ENCODE assay signal across 36 cellular contexts in genomic region chr7:139941866-139942265, GRCh38.
"Had no signal": no experiment of that assay in that cellular context is flagged by ENCODE, and none has a peak within 500 bp of the region (broad histone marks: within the 10 kb centered on the region; RNA-seq: fewer than 3 reads in every experiment).

No MANE protein-coding gene starts in this region.

- DNase-seq: activated CD4-positive, alpha-beta memory T cell treated with anti-CD3 and anti-CD28 coated beads, Interleukin-2, amount 10 ng/mL, durations not matched to agents 7 days and 5 days; activated CD4-positive, alpha-beta T cell treated with anti-CD3 and anti-CD28 coated beads for 1 hour; activated CD4-positive, alpha-beta T cell treated with anti-CD3 and anti-CD28 coated beads for 36 hours; activated CD4-positive, alpha-beta T cell treated with anti-CD3 and anti-CD28 coated beads for 48 hours; activated CD4-positive, alpha-beta T cell treated with anti-CD3 and anti-CD28 coated beads, Interleukin-2, amount 10 ng/mL, durations not matched to agents 7 days and 5 days; activated CD4-positive, alpha-beta T cell treated with anti-CD3 and anti-CD28 coated beads, Interleukin-2, amount 50 U/mL, for 48 hours; activated CD4-positive, CD25-positive, alpha-beta regulatory T cell; activated CD8-positive, alpha-beta memory T cell treated with anti-CD3 and anti-CD28 coated beads for 24 hours; activated CD8-positive, alpha-beta memory T cell treated with anti-CD3 and anti-CD28 coated beads, Interleukin-2, amount 10 ng/mL, durations not matched to agents 7 days and 5 days; activated CD8-positive, alpha-beta memory T cell treated with anti-CD3 and anti-CD28 coated beads, Interleukin-2, amount 50 U/mL, for 48 hours; activated CD8-positive, alpha-beta T cell treated with anti-CD3 and anti-CD28 coated beads, Interleukin-2, amount 10 ng/mL, durations not matched to agents 7 days and 5 days; activated effector memory CD4-positive, alpha-beta T cell treated with Interleukin-2 at 50 U/mL for 16 hours; activated gamma-delta T cell; activated naive CD4-positive, alpha-beta T cell treated with anti-CD3 and anti-CD28 coated beads, Interleukin-2, amount 10 ng/mL, durations not matched to agents 7 days and 5 days; activated naive CD4-positive, alpha-beta T cell treated with Interleukin-2 at 50 U/mL for 16 hours; activated naive CD8-positive, alpha-beta T cell treated with anti-CD3 and anti-CD28 coated beads, Interleukin-2, amount 10 ng/mL, durations not matched to agents 7 days and 5 days; activated naive CD8-positive, alpha-beta T cell treated with anti-CD3 and anti-CD28 coated beads, Interleukin-2, amount 50 U/mL, for 24 hours; activated T-cell treated with anti-CD3 and anti-CD28 coated beads, Interleukin-2, amount 50 U/mL, for 24 hours; activated T-cell treated with anti-CD3 and anti-CD28 coated beads, Interleukin-2, amount 50 U/mL, for 48 hours; amygdala; anterior cingulate cortex; caudate nucleus; T-helper 1 cell; T-helper 2 cell; T-helper 9 cell had no signal

- ATAC-seq: activated CD4-positive, alpha-beta T cell treated with anti-CD3 and anti-CD28 coated beads for 36 hours; activated CD4-positive, CD25-positive, alpha-beta regulatory T cell treated with anti-CD3 and anti-CD28 coated beads, Interleukin-2, amount 50 U/mL, for 24 hours; activated CD8-positive, alpha-beta memory T cell treated with anti-CD3 and anti-CD28 coated beads, Interleukin-2, amount 10 ng/mL, durations not matched to agents 7 days and 5 days; activated CD8-positive, alpha-beta T cell treated with anti-CD3 and anti-CD28 coated beads, Interleukin-2, amount 10 ng/mL, durations not matched to agents 7 days and 5 days; activated naive CD8-positive, alpha-beta T cell treated with anti-CD3 and anti-CD28 coated beads, Interleukin-2, amount 50 U/mL, for 24 hours had no signal

- H3K4me3 ChIP-seq: ascending aorta, cardiac muscle cell had no signal

- H3K4me3 Mint-ChIP-seq: activated CD4-positive, alpha-beta memory T cell treated with anti-CD3 and anti-CD28 coated beads, Interleukin-2, amount 10 ng/mL, durations not matched to agents 7 days and 5 days; activated CD4-positive, alpha-beta T cell treated with anti-CD3 and anti-CD28 coated beads for 36 hours; activated CD4-positive, alpha-beta T cell treated with anti-CD3 and anti-CD28 coated beads, Interleukin-2, amount 10 ng/mL, durations not matched to agents 7 days and 5 days; activated CD8-positive, alpha-beta memory T cell treated with anti-CD3 and anti-CD28 coated beads, Interleukin-2, amount 10 ng/mL, durations not matched to agents 7 days and 5 days; activated CD8-positive, alpha-beta T cell treated with anti-CD3 and anti-CD28 coated beads, Interleukin-2, amount 10 ng/mL, durations not matched to agents 7 days and 5 days; activated naive CD4-positive, alpha-beta T cell treated with anti-CD3 and anti-CD28 coated beads, Interleukin-2, amount 10 ng/mL, durations not matched to agents 7 days and 5 days; activated naive CD4-positive, alpha-beta T cell treated with anti-CD3 and anti-CD28 coated beads, Interleukin-2, amount 50 U/mL, for 24 hours; activated naive CD8-positive, alpha-beta T cell; activated naive CD8-positive, alpha-beta T cell treated with anti-CD3 and anti-CD28 coated beads, Interleukin-2, amount 10 ng/mL, durations not matched to agents 7 days and 5 days; activated naive CD8-positive, alpha-beta T cell treated with anti-CD3 and anti-CD28 coated beads, Interleukin-2, amount 50 U/mL, for 24 hours; activated T-cell treated with anti-CD3 and anti-CD28 coated beads, Interleukin-2, amount 50 U/mL, for 24 hours; brain; T-helper 1 cell treated with Interleukin-12 subunit alpha and Interleukin-12 subunit beta and Interleukin-4 antibody, amounts not matched to agents 30 μg/mL and 1 μg/mL, for 36 hours; T-helper 2 cell treated with Interferon-gamma antibody and Interleukin-4, amounts not matched to agents 5 μg/mL and 100 μg/mL, for 36 hours had no signal

- FAIRE-seq: TTC549 had no signal

- H3K4me1 Mint-ChIP-seq: activated naive CD4-positive, alpha-beta T cell treated with anti-CD3 and anti-CD28 coated beads, Interleukin-2, amount 50 U/mL, for 24 hours had no signal

- H3K27ac Mint-ChIP-seq: activated CD4-positive, alpha-beta memory T cell treated with anti-CD3 and anti-CD28 coated beads, Interleukin-2, amount 10 ng/mL, durations not matched to agents 7 days and 5 days; activated CD4-positive, alpha-beta T cell treated with anti-CD3 and anti-CD28 coated beads for 36 hours; activated CD8-positive, alpha-beta memory T cell treated with anti-CD3 and anti-CD28 coated beads, Interleukin-2, amount 10 ng/mL, durations not matched to agents 7 days and 5 days; activated CD8-positive, alpha-beta T cell treated with anti-CD3 and anti-CD28 coated beads, Interleukin-2, amount 10 ng/mL, durations not matched to agents 7 days and 5 days; activated naive CD4-positive, alpha-beta T cell treated with anti-CD3 and anti-CD28 coated beads, Interleukin-2, amount 10 ng/mL, durations not matched to agents 7 days and 5 days; activated naive CD4-positive, alpha-beta T cell treated with anti-CD3 and anti-CD28 coated beads, Interleukin-2, amount 50 U/mL, for 24 hours; activated naive CD8-positive, alpha-beta T cell; activated naive CD8-positive, alpha-beta T cell treated with anti-CD3 and anti-CD28 coated beads, Interleukin-2, amount 10 ng/mL, durations not matched to agents 7 days and 5 days; activated naive CD8-positive, alpha-beta T cell treated with anti-CD3 and anti-CD28 coated beads, Interleukin-2, amount 50 U/mL, for 24 hours; activated T-cell treated with anti-CD3 and anti-CD28 coated beads, Interleukin-2, amount 50 U/mL, for 24 hours; activated T-helper 2 cell treated with anti-CD3 and anti-CD28 coated beads, Interferon-gamma antibody, Interleukin-2, Interleukin-4, amounts not matched to agents 10 μg/mL and 5 μg/mL and 100 μg/mL, durations not matched to agents 14 hours and 24 hours and 36 hours; T-helper 1 cell treated with Interleukin-12 subunit alpha and Interleukin-12 subunit beta and Interleukin-4 antibody, amounts not matched to agents 30 μg/mL and 1 μg/mL, for 36 hours; T-helper 2 cell treated with Interferon-gamma antibody and Interleukin-4, amounts not matched to agents 5 μg/mL and 100 μg/mL, for 36 hours had no signal

- H3K27ac ChIP-seq: ascending aorta, cardiac muscle cell, VCaP had no signal

- H3K4me1 ChIP-seq: ascending aorta had no signal

- H3K27me3 ChIP-seq: ascending aorta, cardiac muscle cell had no signal

- H3K36me3 ChIP-seq: ascending aorta, cardiac muscle cell had no signal
